In the genomic region with DNA sequence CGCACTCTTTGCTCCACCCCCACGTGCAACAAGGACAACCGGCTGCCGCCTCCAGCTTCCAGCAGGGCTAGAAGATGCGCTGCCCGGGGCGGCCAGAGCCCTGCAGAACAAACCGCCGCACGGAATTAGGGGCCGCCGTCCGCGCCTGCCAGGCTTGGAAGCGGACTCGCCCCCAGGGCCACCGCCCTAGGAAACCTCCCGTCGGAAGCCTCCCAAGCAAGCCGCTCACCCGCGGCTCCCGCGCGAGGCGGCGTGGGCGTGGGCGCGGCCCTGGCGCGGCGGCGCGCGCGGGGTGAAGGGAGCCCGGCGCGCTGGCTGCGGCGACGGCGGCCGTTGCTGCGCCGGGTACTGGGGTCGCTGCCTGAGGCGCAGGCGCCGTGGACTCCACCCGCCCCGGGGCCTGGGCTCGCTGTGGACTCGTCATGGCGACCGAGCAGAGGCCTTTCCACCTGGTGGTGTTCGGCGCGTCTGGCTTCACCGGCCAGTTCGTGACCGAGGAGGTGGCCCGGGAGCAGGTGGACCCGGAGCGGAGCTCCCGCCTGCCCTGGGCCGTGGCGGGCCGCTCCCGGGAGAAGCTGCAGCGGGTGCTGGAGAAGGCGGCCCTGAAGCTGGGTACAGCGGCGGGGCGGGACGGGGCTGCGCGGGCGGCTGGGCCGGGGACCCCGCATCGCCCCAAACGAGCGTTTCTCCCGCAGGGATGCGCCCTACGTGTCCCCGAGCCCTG, we compare ENCODE assay signal across 8 cellular contexts. TPM values are rescaled to one million over a fixed set of nuclear protein-coding genes. Genes with fewer than 3 reads are reported as not detected.
DNase-seq lines count a peak whose midpoint lies in the region; ATAC-seq and TF ChIP-seq lines count a peak whose summit lies in the region.

A gene with protein sequence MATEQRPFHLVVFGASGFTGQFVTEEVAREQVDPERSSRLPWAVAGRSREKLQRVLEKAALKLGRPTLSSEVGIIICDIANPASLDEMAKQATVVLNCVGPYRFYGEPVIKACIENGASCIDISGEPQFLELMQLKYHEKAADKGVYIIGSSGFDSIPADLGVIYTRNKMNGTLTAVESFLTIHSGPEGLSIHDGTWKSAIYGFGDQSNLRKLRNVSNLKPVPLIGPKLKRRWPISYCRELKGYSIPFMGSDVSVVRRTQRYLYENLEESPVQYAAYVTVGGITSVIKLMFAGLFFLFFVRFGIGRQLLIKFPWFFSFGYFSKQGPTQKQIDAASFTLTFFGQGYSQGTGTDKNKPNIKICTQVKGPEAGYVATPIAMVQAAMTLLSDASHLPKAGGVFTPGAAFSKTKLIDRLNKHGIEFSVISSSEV (plus strand): TSS at position 409 of the 724 bp plus-strand sequence. CDS start 14 bp downstream, at position 423.

- peaks cover 25% of the 10 kb centered on the region for H3K9me3 ChIP-seq in endodermal cell (ENCODE audit: control insufficient read depth, low read length)

- H3K36me3 Mint-ChIP-seq in endodermal cell (ENCODE audit: low read depth) (peaks cover 30% of the 10 kb centered on the region), mesothelial cell of epicardium (peaks cover 28% of the 10 kb centered on the region)

- peak; percentile 11 for TF ChIP-seq CTCF in endodermal cell (conservative IDR thresholded peaks at IDR 0.05)
- no peak for TF ChIP-seq CTCF in mesothelial cell of epicardium (IDR thresholded peaks at IDR 0.05; ENCODE audit: unreplicated experiment)

- peak; percentile 94 for ATAC-seq in GM19455 (IDR thresholded peaks at IDR 0.05; ENCODE audit: unreplicated experiment)

- H3K4me1 ChIP-seq in endodermal cell (ENCODE audit: control insufficient read depth, insufficient read depth, low read length), result no peaks in the 10 kb centered on the region

- H3K4me1 Mint-ChIP-seq in endodermal cell, result peaks cover 7% of the 10 kb centered on the region
- H3K4me1 Mint-ChIP-seq in mesothelial cell of epicardium, result peaks cover 14% of the 10 kb centered on the region

- peak within 1 kb of the TSS; percentile 49 for H3K9ac ChIP-seq in endodermal cell (ENCODE audit: extremely low read depth, low read length, poor library complexity, severe bottlenecking)

- peak within 1 kb of the TSS; percentile 76 for H3K4me3 Mint-ChIP-seq in endodermal cell
- peak within 1 kb of the TSS; percentile 87 for H3K4me3 Mint-ChIP-seq in mesothelial cell of epicardium

- H3K9me3 Mint-ChIP-seq in endodermal cell (peaks cover 38% of the 10 kb centered on the region), mesothelial cell of epicardium (peaks cover 25% of the 10 kb centered on the region)

- 0% methylated on average over 4 to 89 of the region's 89 CpGs for WGBS in endodermal cell (ENCODE audit: insufficient coverage in 1 of 2, insufficient read length in 1 of 2), 2 experiments

- H3K36me3 ChIP-seq in endodermal cell (ENCODE audit: control insufficient read depth, insufficient read depth, low read length), result peaks cover 28% of the 10 kb centered on the region

- H3K27me3 Mint-ChIP-seq in endodermal cell (ENCODE audit: insufficient read depth) (peaks cover 9% of the 10 kb centered on the region), mesothelial cell of epicardium (ENCODE audit: low read depth) (no peaks in the 10 kb centered on the region)

- peak within 1 kb of the TSS; percentile 57 for H3K27ac ChIP-seq in endodermal cell (ENCODE audit: low read depth, low read length)

- H3K27me3 ChIP-seq in endodermal cell (ENCODE audit: control insufficient read depth, insufficient read depth, low read length, poor library complexity, severe bottlenecking), result no peaks in the 10 kb centered on the region

- peak within 1 kb of the TSS; percentile 84 for H3K4me3 ChIP-seq in endodermal cell (ENCODE audit: low read length)

- DNase-seq in COLO668 (lab: John Stamatoyannopoulos, UW; ENCODE audit: unreplicated experiment), result peak; percentile 91
- DNase-seq in HK-2 (ENCODE audit: unreplicated experiment), result peak; percentile 92
- DNase-seq in NOMO-1 treated with dmso at 0.1 percent for 144 hours (lab: John Stamatoyannopoulos, UW; ENCODE audit: unreplicated experiment), result peak; percentile 44
- DNase-seq in activated CD8-positive, alpha-beta memory T cell treated with anti-CD3 and anti-CD28 coated beads for 48 hours (ENCODE audit: low read depth in 2 of 3, low spot score in 2 of 3), result peak; percentile 55 to 69 (median 60)
- DNase-seq in endodermal cell, result peak; percentile 89
- DNase-seq in mesothelial cell of epicardium (ENCODE audit: low spot score in 2 of 2, unreplicated experiment in 2 of 2), result peak; percentile 61 to 80
- DNase-seq in stimulated activated CD8-positive, alpha-beta memory T cell treated with anti-CD3 and anti-CD28 coated beads, Interleukin-2, amount 100 ng/mL, for 1 hour (ENCODE audit: low read depth in 2 of 2), result peak; percentile 34 to 48

- H3K27ac Mint-ChIP-seq in endodermal cell (peak within 1 kb of the TSS; percentile 53), mesothelial cell of epicardium (peak within 1 kb of the TSS; percentile 92)

RNA-seq across cellular contexts. Expression of the gene that starts here (rescaled TPM):
- 10 to 100 TPM; 25.1 to 28.9 TPM for total RNA-seq in endodermal cell
- 37.9 TPM for polyA plus RNA-seq in endodermal cell (2013, experiment 1 of 2)
- 34.1 TPM for polyA plus RNA-seq in endodermal cell (2013, experiment 2 of 2)
- 34.3 to 35.3 TPM (median 35.1 TPM) in 3 replicates for total RNA-seq in mesothelial cell of epicardium

Comparison
In these comparisons a context has a peak if more than half of its experiments do, and no peak if none do; other contexts are left out.
1. Peak in every context shown above with its lines: DNase-seq, ATAC-seq, H3K4me3 ChIP-seq and H3K27ac ChIP-seq.
2. DNase-seq: peak in every context shown above with its lines; median percentile 92 in HK-2; 91 in COLO668; 89 in endodermal cell; 70 in mesothelial cell of epicardium; 60 in activated CD8-positive, alpha-beta memory T cell treated with anti-CD3 and anti-CD28 coated beads for 48 hours; 44 in NOMO-1 treated with dmso at 0.1 percent for 144 hours; 41 in stimulated activated CD8-positive, alpha-beta memory T cell treated with anti-CD3 and anti-CD28 coated beads, Interleukin-2, amount 100 ng/mL, for 1 hour.